In the genomic region with DNA sequence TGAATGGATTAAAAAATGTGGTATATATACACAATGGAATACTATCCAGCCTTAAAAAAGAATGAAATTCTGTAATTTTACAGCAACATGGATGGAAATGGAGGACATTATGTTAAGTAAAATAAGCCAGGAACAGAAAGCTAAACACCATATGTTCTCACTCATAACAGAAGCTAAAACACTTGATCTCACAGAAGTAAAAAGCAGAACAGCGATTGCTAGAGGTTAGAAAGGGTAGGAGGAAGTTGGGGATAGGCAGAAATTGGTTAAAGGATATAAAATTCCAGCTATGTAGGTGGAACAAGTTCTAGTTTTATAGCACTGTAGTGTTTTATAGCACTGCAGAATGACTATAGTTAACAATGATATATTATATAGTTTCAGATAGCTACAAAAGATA, we compare ENCODE assay signal across 12 cellular contexts. TPM values are rescaled to one million over a fixed set of nuclear protein-coding genes. Genes with fewer than 3 reads are reported as not detected.
DNase-seq lines count a peak whose midpoint lies in the region; ATAC-seq and TF ChIP-seq lines count a peak whose summit lies in the region.
"Had no signal": no experiment of that assay in that cellular context is flagged by ENCODE, and none has a peak within 500 bp of the region (broad histone marks: within the 10 kb centered on the region; RNA-seq: fewer than 3 reads in every experiment).

No MANE protein-coding gene starts in this region.

- peaks cover 76% of the 10 kb centered on the region for H3K4me1 ChIP-seq in BLaER1
- H3K4me1 ChIP-seq in Karpas-422 (ENCODE audit: low read length): 0 out of 2 replicates have a peak, but pooled peaks cover 3% of the 10 kb centered on the region
- H3K4me1 ChIP-seq in ascending aorta: no peaks in the 10 kb centered on the region

- H4K20me1 ChIP-seq in BLaER1: no peaks in the 10 kb centered on the region
- no peaks in the 10 kb centered on the region for H4K20me1 ChIP-seq in Karpas-422 (ENCODE audit: insufficient read depth, low read depth, low read length)

- DNase-seq in OCI-M1 (lab: John Stamatoyannopoulos, UW): peak; percentile 22
- DNase-seq in Karpas-422: no peak
- no peak for DNase-seq in ascending aorta (ENCODE audit: low spot score in 2 of 2)
- DNase-seq in NCI-H2029 treated with DMSO at 0.1 percent for 48 hours (lab: John Stamatoyannopoulos, UW): no peak
- DNase-seq: activated CD8-positive, alpha-beta memory T cell treated with anti-CD3 and anti-CD28 coated beads, Interleukin-2, amount 10 ng/mL, durations not matched to agents 7 days and 5 days; islet precursor cell; NCI-H187; T1000 had no signal

- H3K4me2 ChIP-seq in BLaER1 (peak overlapping the region; percentile 69), Karpas-422 (ENCODE audit: low read depth, low read length, poor library complexity, severe bottlenecking) (no peak overlapping the region)

- H3K9me3 ChIP-seq in BLaER1 (peaks cover 35% of the 10 kb centered on the region), Karpas-422 (ENCODE audit: low read length) (no peaks in the 10 kb centered on the region), ascending aorta (no peaks in the 10 kb centered on the region)

- H3K4me3 ChIP-seq in BLaER1: no peak overlapping the region
- no peak overlapping the region for H3K4me3 ChIP-seq in Karpas-422 (ENCODE audit: low read length)
- H3K4me3 ChIP-seq in ascending aorta: no peak overlapping the region

- H3K36me3 ChIP-seq in BLaER1 (peaks cover 19% of the 10 kb centered on the region; the same call in 1 of the 2 replicates), Karpas-422 (ENCODE audit: insufficient read depth, low read length) (no peaks in the 10 kb centered on the region), ascending aorta (no peaks in the 10 kb centered on the region)

- H3K9ac ChIP-seq in BLaER1: no peak overlapping the region
- no peak overlapping the region for H3K9ac ChIP-seq in Karpas-422 (ENCODE audit: low read length)

- intact Hi-C loops in ascending aorta (cut with DNase I): no loop called here

- no peaks in the 10 kb centered on the region for H3K9me2 ChIP-seq in Karpas-422 (replicated peaks; ENCODE audit: insufficient read depth, low read length)

- H3K27ac ChIP-seq in BLaER1 (no peak overlapping the region), Karpas-422 (ENCODE audit: low read length) (no peak overlapping the region), ascending aorta (no peak overlapping the region)

- ATAC-seq in GM19372 (IDR thresholded peaks at IDR 0.05; ENCODE audit: low read depth, unreplicated experiment) (peak; percentile 44), HG03135 (IDR thresholded peaks at IDR 0.05; ENCODE audit: unreplicated experiment) (peak; percentile 41), GM19035 (IDR thresholded peaks at IDR 0.05; ENCODE audit: unreplicated experiment) (no peak)
- ATAC-seq: activated CD8-positive, alpha-beta memory T cell treated with anti-CD3 and anti-CD28 coated beads, Interleukin-2, amount 10 ng/mL, durations not matched to agents 7 days and 5 days had no signal

- H3K27me3 ChIP-seq in BLaER1 (no peaks in the 10 kb centered on the region), Karpas-422 (ENCODE audit: low read length) (no peaks in the 10 kb centered on the region), ascending aorta (no peaks in the 10 kb centered on the region)

- no peaks in the 10 kb centered on the region for H3K79me2 ChIP-seq in Karpas-422 (ENCODE audit: low read length)

- no peak for TF ChIP-seq CTCF in ascending aorta (IDR thresholded peaks at IDR 0.05)

- no peak overlapping the region for H2AFZ ChIP-seq in Karpas-422 (ENCODE audit: low read length)

RNA-seq across cellular contexts. Expression of a gene that starts 15.8 kb away (rescaled TPM):
- 0.56 and 9.9 TPM in 2 replicates for total RNA-seq in Karpas-422 (2014; rRNA removed; shearing (Covaris generic); ENCODE audit: low replicate concordance)
- total RNA-seq in ascending aorta: 22.6 TPM

RNA-seq across cellular contexts. Expression of a gene that starts 58.7 kb away (rescaled TPM):
- total RNA-seq in Karpas-422 (2014; rRNA removed; shearing (Covaris generic); ENCODE audit: low replicate concordance): 14.3 and 24.2 TPM in 2 replicates
- not detected for total RNA-seq in ascending aorta

Comparison
In these comparisons a context has a peak if more than half of its experiments do, and no peak if none do; other contexts are left out.
1. RNA of a gene that starts 58.7 kb away (total RNA-seq): 14.3 to 24.2 TPM in Karpas-422; not detected in ascending aorta (single experiment); every median in the first group is over 10 times any median in the second.